1 cellular context compared by ENCODE assay signal in genomic region chr7:1459930-1460756, GRCh38.
TF ChIP-seq lines count a peak whose summit lies in the region.

No MANE protein-coding gene starts in this region.

TF ChIP-seq in HepG2, 621 proteins besides CTCF, POLR2A, EP300 and RAD21 (continued from another document):
- TF ChIP-seq PATZ1 (CRISPR knock-in tag; IDR thresholded peaks at IDR 0.05) (no peak; the same call in 1 of the 2 replicates), ZNF501 (CRISPR knock-in tag; IDR thresholded peaks at IDR 0.05) (peak; percentile 70), DMAP1 (CRISPR knock-in tag; IDR thresholded peaks at IDR 0.05) (peak; percentile 16; the same call in 1 of the 2 replicates), SP2 (CRISPR knock-in tag; IDR thresholded peaks at IDR 0.05) (peak; percentile 38; the same call in 1 of the 2 replicates), MTF2 (CRISPR knock-in tag; IDR thresholded peaks at IDR 0.05; ENCODE audit: borderline replicate concordance) (no peak), ZNF569 (CRISPR knock-in tag; IDR thresholded peaks at IDR 0.05; ENCODE audit: borderline replicate concordance) (no peak), ZNF350 (CRISPR knock-in tag; IDR thresholded peaks at IDR 0.05; ENCODE audit: borderline replicate concordance, low read depth) (no peak), IRF9 (CRISPR knock-in tag; IDR thresholded peaks at IDR 0.05; ENCODE audit: borderline replicate concordance) (peak; percentile 61; the same call in 1 of the 2 replicates), TBX2 (CRISPR knock-in tag; IDR thresholded peaks at IDR 0.05; ENCODE audit: borderline replicate concordance) (no peak), SIN3A (IDR thresholded peaks at IDR 0.05; ENCODE audit: borderline replicate concordance, low read depth, low read length) (0 out of 2 replicates have a peak, but pooled peaks have one; percentile 11), ZNF770 (CRISPR knock-in tag; IDR thresholded peaks at IDR 0.05) (0 out of 2 replicates have a peak, but pooled peaks have one; percentile 30), MTA3 (CRISPR knock-in tag; IDR thresholded peaks at IDR 0.05) (no peak), ZMYM2 (CRISPR knock-in tag; IDR thresholded peaks at IDR 0.05) (no peak), BORCS8-MEF2B (CRISPR knock-in tag; IDR thresholded peaks at IDR 0.05) (no peak), NFKBIZ (CRISPR knock-in tag; IDR thresholded peaks at IDR 0.05) (no peak), NFE2 (CRISPR knock-in tag; IDR thresholded peaks at IDR 0.05) (no peak), E2F1 (CRISPR knock-in tag; IDR thresholded peaks at IDR 0.05) (no peak), GZF1 (CRISPR knock-in tag; IDR thresholded peaks at IDR 0.05) (no peak), ZNF24 (IDR thresholded peaks at IDR 0.05) (no peak), LCORL (IDR thresholded peaks at IDR 0.05) (no peak), LCORL (CRISPR knock-in tag; IDR thresholded peaks at IDR 0.05) (0 out of 2 replicates have a peak, but pooled peaks have one; percentile 9), ZNF121 (CRISPR knock-in tag; IDR thresholded peaks at IDR 0.05) (0 out of 2 replicates have a peak, but pooled peaks have one; percentile 12), ZNF547 (CRISPR knock-in tag; IDR thresholded peaks at IDR 0.05) (peak; percentile 42; the same call in 1 of the 2 replicates), HIC2 (CRISPR knock-in tag; IDR thresholded peaks at IDR 0.05; ENCODE audit: low read depth) (no peak), FIP1L1 (IDR thresholded peaks at IDR 0.05; ENCODE audit: borderline replicate concordance, insufficient read depth, low read depth, low read length) (no peak)
